ENCODE assay signal across 8 cellular contexts in the genomic region with DNA sequence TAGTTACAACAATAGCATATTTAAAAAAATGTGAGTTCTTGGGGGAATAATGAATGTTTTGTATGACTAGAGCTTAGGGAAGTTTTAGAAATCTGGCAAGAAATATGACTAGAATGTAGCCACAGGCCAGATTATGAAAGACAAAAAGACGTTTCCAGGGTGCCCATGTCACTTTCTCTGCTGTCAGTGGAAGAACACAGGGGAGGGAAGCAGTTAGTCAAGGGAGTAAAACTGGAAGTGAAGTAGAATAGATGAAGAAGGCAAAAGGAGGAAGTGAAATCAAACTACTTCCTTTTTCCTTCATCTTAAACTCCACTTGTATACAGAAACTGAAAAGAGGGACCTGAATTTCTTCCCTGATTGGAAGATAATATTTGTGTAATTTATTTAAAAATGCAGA.
DNase-seq lines count a peak whose midpoint lies in the region; ATAC-seq and TF ChIP-seq lines count a peak whose summit lies in the region.

No MANE protein-coding gene starts in this region.

- H4K20me1 ChIP-seq in hepatocyte (ENCODE audit: insufficient read depth, poor library complexity, severe bottlenecking) = no peaks in the 10 kb centered on the region

- peak; percentile 94 for DNase-seq in CD1c-positive myeloid dendritic cell (ENCODE audit: extremely low spot score)
- DNase-seq in fibroblast of peridontal ligament (ENCODE audit: extremely low read depth) = peak; percentile 50
- no peak for DNase-seq in activated naive CD4-positive, alpha-beta T cell treated with anti-CD3 and anti-CD28 coated beads, Interleukin-2, amount 50 U/mL, for 16 hours
- DNase-seq in hepatocyte (ENCODE audit: low spot score) = no peak
- no peak for DNase-seq in activated T-cell treated with anti-CD3 and anti-CD28 coated beads, Interleukin-2, amount 50 U/mL, for 48 hours
- DNase-seq in T-helper 2 cell treated with Interferon-gamma antibody and Interleukin-4, amounts not matched to agents 5 μg/mL and 100 μg/mL, for 36 hours (ENCODE audit: low spot score) = no peak

- no peak overlapping the region for H3K27ac ChIP-seq in hepatocyte

- no peak overlapping the region for H3K4me2 ChIP-seq in hepatocyte

- no peaks in the 10 kb centered on the region for H3K36me3 ChIP-seq in hepatocyte (replicated peaks; ENCODE audit: insufficient read depth, low read depth)

- WGBS in hepatocyte (ENCODE audit: low lambda C conversion rate, missing lambda C conversion rate) = 62% methylated on average over 1 of the region's 1 CpG

- no peaks in the 10 kb centered on the region for H3K9me3 ChIP-seq in hepatocyte (ENCODE audit: low read depth)

- no peaks in the 10 kb centered on the region for H3K36me3 Mint-ChIP-seq in T-helper 2 cell treated with Interferon-gamma antibody and Interleukin-4, amounts not matched to agents 5 μg/mL and 100 μg/mL, for 36 hours (ENCODE audit: low read depth)

- no peaks in the 10 kb centered on the region for H3K27me3 Mint-ChIP-seq in T-helper 2 cell treated with Interferon-gamma antibody and Interleukin-4, amounts not matched to agents 5 μg/mL and 100 μg/mL, for 36 hours (ENCODE audit: low read depth)

- no peak overlapping the region for H2AFZ ChIP-seq in hepatocyte

- peaks cover 35% of the 10 kb centered on the region for H3K9me3 Mint-ChIP-seq in T-helper 2 cell treated with Interferon-gamma antibody and Interleukin-4, amounts not matched to agents 5 μg/mL and 100 μg/mL, for 36 hours

- no peak overlapping the region for H3K4me3 ChIP-seq in hepatocyte

- H3K9me2 ChIP-seq in hepatocyte (replicated peaks; ENCODE audit: insufficient read depth) = no peaks in the 10 kb centered on the region

- no peaks in the 10 kb centered on the region for H3K4me1 Mint-ChIP-seq in T-helper 2 cell treated with Interferon-gamma antibody and Interleukin-4, amounts not matched to agents 5 μg/mL and 100 μg/mL, for 36 hours (ENCODE audit: low read depth)

- ATAC-seq in GM21423 (IDR thresholded peaks at IDR 0.05; ENCODE audit: unreplicated experiment) = peak; percentile 89
- ATAC-seq in HG03565 (IDR thresholded peaks at IDR 0.05; ENCODE audit: unreplicated experiment) = peak; percentile 88

- TF ChIP-seq CTCF in hepatocyte (IDR thresholded peaks at IDR 0.05; ENCODE audit: poor library complexity) = no peak

- H3K4me3 Mint-ChIP-seq in T-helper 2 cell treated with Interferon-gamma antibody and Interleukin-4, amounts not matched to agents 5 μg/mL and 100 μg/mL, for 36 hours = no peak overlapping the region

- no peaks in the 10 kb centered on the region for H3K27me3 ChIP-seq in hepatocyte

- no peaks in the 10 kb centered on the region for H3K4me1 ChIP-seq in hepatocyte (ENCODE audit: insufficient read depth)

- no peak overlapping the region for H3K27ac Mint-ChIP-seq in T-helper 2 cell treated with Interferon-gamma antibody and Interleukin-4, amounts not matched to agents 5 μg/mL and 100 μg/mL, for 36 hours

- no peaks in the 10 kb centered on the region for H3K79me2 ChIP-seq in hepatocyte

Comparison
In these comparisons a context has a peak if more than half of its experiments do, and no peak if none do; other contexts are left out.
1. DNase-seq: peak in CD1c-positive myeloid dendritic cell (single experiment) and fibroblast of peridontal ligament (single experiment); none in activated naive CD4-positive, alpha-beta T cell treated with anti-CD3 and anti-CD28 coated beads, Interleukin-2, amount 50 U/mL, for 16 hours (single experiment), hepatocyte (single experiment), activated T-cell treated with anti-CD3 and anti-CD28 coated beads, Interleukin-2, amount 50 U/mL, for 48 hours (0 of 2) and T-helper 2 cell treated with Interferon-gamma antibody and Interleukin-4, amounts not matched to agents 5 μg/mL and 100 μg/mL, for 36 hours (single experiment).